Comparison of ENCODE assay signal across 27 cellular contexts in genomic region chr11:65658174-65659021, GRCh38. TPM values are rescaled to one million over a fixed set of nuclear protein-coding genes. Genes with fewer than 3 reads are reported as not detected.
DNase-seq lines count a peak whose midpoint lies in the region; TF ChIP-seq lines count a peak whose summit lies in the region.
"Had no signal": no experiment of that assay in that cellular context is flagged by ENCODE, and none has a peak within 500 bp of the region (broad histone marks: within the 10 kb centered on the region; RNA-seq: fewer than 3 reads in every experiment).

No MANE protein-coding gene starts in this region.

- H3K4me3 ChIP-seq in H7 (ENCODE audit: insufficient read depth, low read depth, low read length) (no peak overlapping the region), sigmoid colon (no peak overlapping the region), right atrium auricular region (no peak overlapping the region)
- H3K4me3 ChIP-seq: ascending aorta, BLaER1, lower lobe of right lung, mucosa of descending colon, SJCRH30, smooth muscle cell, thoracic aorta, vagina had no signal

- H3K27me3 ChIP-seq in H7 (ENCODE audit: control insufficient read depth, insufficient read depth, low read length): no peaks in the 10 kb centered on the region
- H3K27me3 ChIP-seq in sigmoid colon: no peaks in the 10 kb centered on the region
- H3K27me3 ChIP-seq in right atrium auricular region: no peaks in the 10 kb centered on the region
- H3K27me3 ChIP-seq: ascending aorta, BLaER1, SJCRH30, vagina had no signal

- H3K27ac Mint-ChIP-seq in activated naive CD4-positive, alpha-beta T cell treated with anti-CD3 and anti-CD28 coated beads for 36 hours: peak overlapping the region; percentile 70
- peak overlapping the region; percentile 64 for H3K27ac Mint-ChIP-seq in endothelial cell (ENCODE audit: unreplicated experiment)

- peaks cover 47% of the 10 kb centered on the region for H3K36me3 Mint-ChIP-seq in activated naive CD4-positive, alpha-beta T cell treated with anti-CD3 and anti-CD28 coated beads for 36 hours (ENCODE audit: low read depth)
- H3K36me3 Mint-ChIP-seq in endothelial cell (ENCODE audit: low read depth, unreplicated experiment): peaks cover 58% of the 10 kb centered on the region

- intact Hi-C loops in activated naive CD4-positive, alpha-beta T cell treated with anti-CD3 and anti-CD28 coated beads for 36 hours (cut with micrococcal nuclease): no loop called here
- intact Hi-C loops in sigmoid colon (cut with DNase I): no loop called here

- H3K4me1 ChIP-seq in sigmoid colon (peaks cover 0 to 39% (median 35%) of the 10 kb centered on the region in 4 donors), right atrium auricular region (peaks cover 0 to 44% of the 10 kb centered on the region in 2 donors)

- TF ChIP-seq CTCF in endothelial cell (IDR thresholded peaks at IDR 0.05; ENCODE audit: unreplicated experiment) (no peak), sigmoid colon (IDR thresholded peaks at IDR 0.05) (no peak), right atrium auricular region (IDR thresholded peaks at IDR 0.05) (no peak)

- CTCF ChIA-PET in activated naive CD4-positive, alpha-beta T cell treated with anti-CD3 and anti-CD28 coated beads for 36 hours (lab: Charles Lee): interaction anchor here (1.0 kb wide), 1 partner anchor 118 kb away, joined by 3 read pairs; no protein-coding TSS in a partner anchor

- H3K27ac ChIP-seq in sigmoid colon: no peak overlapping the region
- H3K27ac ChIP-seq in right atrium auricular region: no peak overlapping the region
- H3K27ac ChIP-seq: ascending aorta, BLaER1, lower lobe of right lung, SJCRH30, thoracic aorta, vagina had no signal

- no peak for DNase-seq in activated naive CD4-positive, alpha-beta T cell treated with anti-CD3 and anti-CD28 coated beads for 36 hours
- no peak for DNase-seq in activated naive CD4-positive, alpha-beta T cell (lab: John Stamatoyannopoulos, UW)
- DNase-seq in H7 (peak; percentile 19), endothelial cell (ENCODE audit: low spot score) (no peak), sigmoid colon (peak; percentile 64), dedifferentiated amniotic fluid mesenchymal stem cell (ENCODE audit: extremely low spot score) (no peak), right atrium auricular region (ENCODE audit: low spot score) (no peak), NCI-H1930 (lab: John Stamatoyannopoulos, UW) (no peak)
- DNase-seq: activated CD4-positive, CD25-positive, alpha-beta regulatory T cell treated with anti-CD3 and anti-CD28 coated beads, Interleukin-2, amount 50 U/mL, for 72 hours; activated gamma-delta T cell treated with Interleukin-2 at 50 U/mL for 16 hours; Calu3; caudate nucleus; Kasumi-1; lower lobe of right lung; NCI-H1694 treated with DMSO at 0.1 percent for 48 hours; NCI-H524 treated with DMSO at 0.1 percent for 48 hours; nucleus accumbens; SJCRH30; stimulated activated CD4-positive, alpha-beta T cell treated with anti-CD3 and anti-CD28 coated beads, Interleukin-4, amount 100 ng/mL, for 1 hour; stimulated activated naive CD4-positive, alpha-beta T cell; T-cell had no signal

- TF ChIP-seq POLR2A in sigmoid colon (IDR thresholded peaks at IDR 0.05): no peak

- no peaks in the 10 kb centered on the region for H3K9me3 Mint-ChIP-seq in activated naive CD4-positive, alpha-beta T cell treated with anti-CD3 and anti-CD28 coated beads for 36 hours
- H3K9me3 Mint-ChIP-seq in endothelial cell (ENCODE audit: unreplicated experiment): no peaks in the 10 kb centered on the region
- H3K9me3 Mint-ChIP-seq: T-cell had no signal

- H3K36me3 ChIP-seq in H7 (replicated peaks; ENCODE audit: control insufficient read depth, insufficient read depth, low read length) (peaks cover 47% of the 10 kb centered on the region), sigmoid colon (peaks cover 49 to 79% (median 67%) of the 10 kb centered on the region in 4 donors), right atrium auricular region (peaks cover 80% of the 10 kb centered on the region)

- H3K4me1 Mint-ChIP-seq in activated naive CD4-positive, alpha-beta T cell treated with anti-CD3 and anti-CD28 coated beads for 36 hours (ENCODE audit: low read depth): peaks cover 57% of the 10 kb centered on the region
- peaks cover 38% of the 10 kb centered on the region for H3K4me1 Mint-ChIP-seq in endothelial cell (ENCODE audit: unreplicated experiment)

- TF ChIP-seq EP300 in sigmoid colon (IDR thresholded peaks at IDR 0.05): no peak

- WGBS in sigmoid colon, 2 donors: 93 to 94% methylated on average over 21 of the region's 21 CpGs

- no peaks in the 10 kb centered on the region for H3K27me3 Mint-ChIP-seq in activated naive CD4-positive, alpha-beta T cell treated with anti-CD3 and anti-CD28 coated beads for 36 hours (ENCODE audit: low read depth)
- peaks cover 34% of the 10 kb centered on the region for H3K27me3 Mint-ChIP-seq in endothelial cell (ENCODE audit: unreplicated experiment)
- H3K27me3 Mint-ChIP-seq: T-cell had no signal

- no peak overlapping the region for H3K4me3 Mint-ChIP-seq in activated naive CD4-positive, alpha-beta T cell treated with anti-CD3 and anti-CD28 coated beads for 36 hours
- H3K4me3 Mint-ChIP-seq in endothelial cell (ENCODE audit: unreplicated experiment): peak overlapping the region; percentile 62

- H3K9me3 ChIP-seq in sigmoid colon (no peaks in the 10 kb centered on the region), right atrium auricular region (no peaks in the 10 kb centered on the region)
- H3K9me3 ChIP-seq: ascending aorta, BLaER1, lower lobe of right lung, mucosa of descending colon, SJCRH30, thoracic aorta, vagina had no signal

RNA-seq across cellular contexts. Expression of gene RELA, which starts 4.3 kb away (rescaled TPM):
- total RNA-seq in activated naive CD4-positive, alpha-beta T cell treated with anti-CD3 and anti-CD28 coated beads for 36 hours: 10 to 100 TPM; 66.9 to 68.5 TPM
- total RNA-seq in H7 (2014; rRNA removed; shearing (Covaris generic)): 17.7 and 28.4 TPM in 2 replicates
- 62.6 TPM for total RNA-seq in endothelial cell (ENCODE audit: unreplicated experiment)
- total RNA-seq in sigmoid colon: 10 to 100 TPM; 36.4 to 62.6 (median 46.9) TPM
- polyA plus RNA-seq in sigmoid colon: 10 to 100 TPM; 33.6 to 45.6 (median 37.5) TPM
- 10 to 100 TPM; 30.7 to 54.9 TPM for total RNA-seq in right atrium auricular region

RNA-seq across cellular contexts. Expression of gene SIPA1, which starts 20.5 kb away (rescaled TPM):
- total RNA-seq in activated naive CD4-positive, alpha-beta T cell treated with anti-CD3 and anti-CD28 coated beads for 36 hours: 100 to 1,000 TPM; 146 to 150 TPM
- total RNA-seq in H7 (2014; rRNA removed; shearing (Covaris generic)): 52.7 and 65.9 TPM in 2 replicates
- 267 TPM for total RNA-seq in endothelial cell (ENCODE audit: unreplicated experiment)
- total RNA-seq in sigmoid colon: 10 to 100 TPM; 19.9 to 30.7 (median 28.2) TPM
- polyA plus RNA-seq in sigmoid colon: 10 to 100 TPM; 20.3 to 53.6 (median 34.8) TPM
- total RNA-seq in right atrium auricular region: 10 to 100 TPM; 14.5 to 29.6 TPM

RNA-seq across cellular contexts. Expression of gene PCNX3, which starts 42.8 kb away (rescaled TPM):
- 10 to 100 TPM; 21.6 to 24.7 TPM for total RNA-seq in activated naive CD4-positive, alpha-beta T cell treated with anti-CD3 and anti-CD28 coated beads for 36 hours
- 21.7 and 25.9 TPM in 2 replicates for total RNA-seq in H7 (2014; rRNA removed; shearing (Covaris generic))
- total RNA-seq in endothelial cell (ENCODE audit: unreplicated experiment) (76.1 TPM), sigmoid colon (10 to 100 TPM; 10.7 to 21.3 (median 14.3) TPM), right atrium auricular region (10 to 100 TPM; 16.1 to 21.8 TPM)
- polyA plus RNA-seq in sigmoid colon: 10 to 100 TPM in 1 of 3 donors, 1 to 10 TPM in 2; 6.0 to 35.0 (median 6.6) TPM

RNA-seq across cellular contexts. Expression of gene MAP3K11, which starts 44.4 kb away (rescaled TPM):
- 10 to 100 TPM; 28.9 to 32.7 TPM for total RNA-seq in activated naive CD4-positive, alpha-beta T cell treated with anti-CD3 and anti-CD28 coated beads for 36 hours
- 30.1 and 33.2 TPM in 2 replicates for total RNA-seq in H7 (2014; rRNA removed; shearing (Covaris generic))
- total RNA-seq in endothelial cell (ENCODE audit: unreplicated experiment) (238 TPM), sigmoid colon (10 to 100 TPM; 18.5 to 52.1 (median 26.3) TPM), right atrium auricular region (10 to 100 TPM; 21.1 to 30.5 TPM)
- 10 to 100 TPM; 48.6 to 71.2 (median 71.0) TPM for polyA plus RNA-seq in sigmoid colon

RNA-seq across cellular contexts. Expression of gene KAT5, which starts 53.7 kb away (rescaled TPM):
- total RNA-seq in activated naive CD4-positive, alpha-beta T cell treated with anti-CD3 and anti-CD28 coated beads for 36 hours: 10 to 100 TPM; 60.1 to 67.1 TPM
- total RNA-seq in H7 (2014; rRNA removed; shearing (Covaris generic)): 37.2 and 51.1 TPM in 2 replicates
- total RNA-seq in endothelial cell (ENCODE audit: unreplicated experiment) (28.2 TPM), sigmoid colon (10 to 100 TPM; 58.4 to 92.7 (median 74.7) TPM), right atrium auricular region (10 to 100 TPM; 29.7 to 50.1 TPM)
- polyA plus RNA-seq in sigmoid colon: 10 to 100 TPM; 51.1 to 81.0 (median 53.9) TPM

Comparison
In these comparisons a context has a peak if more than half of its experiments do, and no peak if none do; other contexts are left out.
1. DNase-seq: peak in H7 (single experiment) and sigmoid colon (single experiment); none in activated naive CD4-positive, alpha-beta T cell treated with anti-CD3 and anti-CD28 coated beads for 36 hours (single experiment), activated naive CD4-positive, alpha-beta T cell (0 of 4), endothelial cell (single experiment), dedifferentiated amniotic fluid mesenchymal stem cell (single experiment), right atrium auricular region (single experiment) and NCI-H1930 (0 of 2).